ENCODE assay signal across 27 cellular contexts in genomic region chr6:141969201-141969600, GRCh38.
DNase-seq lines count a peak whose midpoint lies in the region; ATAC-seq, FAIRE-seq and TF ChIP-seq lines count a peak whose summit lies in the region.
"Had no signal": no experiment of that assay in that cellular context is flagged by ENCODE, and none has a peak within 500 bp of the region (broad histone marks: within the 10 kb centered on the region; RNA-seq: fewer than 3 reads in every experiment).

No MANE protein-coding gene starts in this region.

- no peaks in the 10 kb centered on the region for H3K36me3 Mint-ChIP-seq in astrocyte (ENCODE audit: low read depth, unreplicated experiment)
- H3K36me3 Mint-ChIP-seq: neural progenitor cell, type B pancreatic cell had no signal

- no peak overlapping the region for H2AFZ ChIP-seq in astrocyte (ENCODE audit: low read depth, low read length)
- H2AFZ ChIP-seq in smooth muscle cell (ENCODE audit: low read depth): no peak overlapping the region
- H2AFZ ChIP-seq: neural progenitor cell had no signal

- DNase-seq in Daoy (ENCODE audit: low read depth) (peak; percentile 25), NCI-H748 (lab: John Stamatoyannopoulos, UW; ENCODE audit: unreplicated experiment) (peak; percentile 59), astrocyte (ENCODE audit: low read depth) (peak; percentile 10), foreskin keratinocyte (peak; percentile 20 to 27), smooth muscle cell (lab: John Stamatoyannopoulos, UW; ENCODE audit: unreplicated experiment) (no peak), H7 (no peak)
- DNase-seq: ACHN; activated CD4-positive, alpha-beta T cell treated with anti-CD3 and anti-CD28 coated beads, Interleukin-2, amount 10 ng/mL, durations not matched to agents 7 days and 5 days; activated naive CD4-positive, alpha-beta T cell treated with anti-CD3 and anti-CD28 coated beads for 36 hours; activated T-cell treated with anti-CD3 and anti-CD28 coated beads, Interleukin-2, amount 50 U/mL, for 72 hours; DMS79; effector memory CD8-positive, alpha-beta T cell; hypothalamus; mesendoderm; MV-4-11; NCI-H187 treated with DMSO at 0.1 percent for 48 hours; right cardiac atrium; RPMI8226; stimulated activated CD4-positive, alpha-beta T cell treated with anti-CD3 and anti-CD28 coated beads, Interleukin-2, amount 100 ng/mL, for 48 hours had no signal

- H3K27me3 ChIP-seq in astrocyte (ENCODE audit: insufficient read depth, low read length): no peaks in the 10 kb centered on the region
- no peaks in the 10 kb centered on the region for H3K27me3 ChIP-seq in foreskin keratinocyte
- H3K27me3 ChIP-seq in smooth muscle cell (ENCODE audit: low read depth): no peaks in the 10 kb centered on the region
- no peaks in the 10 kb centered on the region for H3K27me3 ChIP-seq in H7 (ENCODE audit: control insufficient read depth, insufficient read depth, low read length)
- H3K27me3 ChIP-seq: cardiac muscle cell, neural progenitor cell had no signal

- no peak overlapping the region for H3K4me3 ChIP-seq in astrocyte (ENCODE audit: insufficient read depth, low read depth, low read length)
- H3K4me3 ChIP-seq in smooth muscle cell: no peak overlapping the region
- H3K4me3 ChIP-seq in H7 (ENCODE audit: insufficient read depth, low read depth, low read length): no peak overlapping the region
- H3K4me3 ChIP-seq: cardiac muscle cell, coronary artery, neural progenitor cell, SK-N-MC had no signal

- no peaks in the 10 kb centered on the region for H3K9me3 ChIP-seq in astrocyte (ENCODE audit: insufficient read depth, low read depth, low read length)
- H3K9me3 ChIP-seq in smooth muscle cell (replicated peaks; ENCODE audit: low read depth): no peaks in the 10 kb centered on the region

- FAIRE-seq in astrocyte (lab: Jason Lieb, UNC): no peak

- no peak overlapping the region for H3K27ac Mint-ChIP-seq in astrocyte (ENCODE audit: unreplicated experiment)
- H3K27ac Mint-ChIP-seq: activated CD4-positive, alpha-beta T cell treated with anti-CD3 and anti-CD28 coated beads, Interleukin-2, amount 10 ng/mL, durations not matched to agents 7 days and 5 days; activated naive CD4-positive, alpha-beta T cell treated with anti-CD3 and anti-CD28 coated beads for 36 hours; activated T-cell treated with anti-CD3 and anti-CD28 coated beads, Interleukin-2, amount 50 U/mL, for 72 hours; effector memory CD8-positive, alpha-beta T cell; neural progenitor cell; type B pancreatic cell had no signal

- no peak for TF ChIP-seq CTCF in astrocyte (IDR thresholded peaks at IDR 0.05; ENCODE audit: insufficient read depth, low read depth, low read length)
- no peak for TF ChIP-seq CTCF in foreskin keratinocyte (conservative IDR thresholded peaks at IDR 0.05)
- TF ChIP-seq CTCF in smooth muscle cell (IDR thresholded peaks at IDR 0.05; ENCODE audit: borderline replicate concordance, insufficient read depth, poor library complexity, severe bottlenecking): no peak

- H3K4me1 ChIP-seq in astrocyte (ENCODE audit: insufficient read depth, low read length) (no peaks in the 10 kb centered on the region), foreskin keratinocyte (no peaks in the 10 kb centered on the region), smooth muscle cell (ENCODE audit: low read depth) (no peaks in the 10 kb centered on the region)
- H3K4me1 ChIP-seq: neural progenitor cell had no signal

- ATAC-seq in foreskin keratinocyte (no peak), HG03175 (IDR thresholded peaks at IDR 0.05; ENCODE audit: unreplicated experiment) (no peak), GM19397 (IDR thresholded peaks at IDR 0.05; ENCODE audit: unreplicated experiment) (no peak)
- ATAC-seq: activated T-cell treated with anti-CD3 and anti-CD28 coated beads, Interleukin-2, amount 50 U/mL, for 72 hours; effector memory CD8-positive, alpha-beta T cell; esophagus mucosa; right cardiac atrium had no signal

- H3F3A ChIP-seq in smooth muscle cell (ENCODE audit: low read depth): no peaks in the 10 kb centered on the region

- no peaks in the 10 kb centered on the region for H3K27me3 Mint-ChIP-seq in astrocyte (ENCODE audit: low read depth, unreplicated experiment)
- H3K27me3 Mint-ChIP-seq: activated CD4-positive, alpha-beta T cell treated with anti-CD3 and anti-CD28 coated beads, Interleukin-2, amount 10 ng/mL, durations not matched to agents 7 days and 5 days; type B pancreatic cell had no signal

- H4K20me1 ChIP-seq in astrocyte (ENCODE audit: insufficient read depth, low read length): no peaks in the 10 kb centered on the region
- no peaks in the 10 kb centered on the region for H4K20me1 ChIP-seq in smooth muscle cell (ENCODE audit: low read depth)

- H3K27ac ChIP-seq in astrocyte (ENCODE audit: low read depth, low read length) (no peak overlapping the region), foreskin keratinocyte (no peak overlapping the region), smooth muscle cell (ENCODE audit: low read depth) (no peak overlapping the region)
- H3K27ac ChIP-seq: cardiac muscle cell, coronary artery, neural progenitor cell, SK-N-MC had no signal

- H3K79me2 ChIP-seq in astrocyte (ENCODE audit: insufficient read depth, low read length): no peaks in the 10 kb centered on the region
- H3K79me2 ChIP-seq in smooth muscle cell (ENCODE audit: low read depth): no peaks in the 10 kb centered on the region

- H3K4me2 ChIP-seq in astrocyte (ENCODE audit: low read length) (peak overlapping the region; percentile 5), smooth muscle cell (no peak overlapping the region)
- H3K4me2 ChIP-seq: neural progenitor cell had no signal

- H3K36me3 ChIP-seq in astrocyte (ENCODE audit: insufficient read depth, low read length) (no peaks in the 10 kb centered on the region), smooth muscle cell (ENCODE audit: low read depth) (no peaks in the 10 kb centered on the region), H7 (replicated peaks; ENCODE audit: control insufficient read depth, insufficient read depth, low read length) (no peaks in the 10 kb centered on the region)
- H3K36me3 ChIP-seq: cardiac muscle cell, neural progenitor cell had no signal

- H3K4me3 Mint-ChIP-seq in astrocyte (ENCODE audit: unreplicated experiment): no peak overlapping the region
- H3K4me3 Mint-ChIP-seq: activated CD4-positive, alpha-beta T cell treated with anti-CD3 and anti-CD28 coated beads, Interleukin-2, amount 10 ng/mL, durations not matched to agents 7 days and 5 days; activated naive CD4-positive, alpha-beta T cell treated with anti-CD3 and anti-CD28 coated beads for 36 hours; activated T-cell treated with anti-CD3 and anti-CD28 coated beads, Interleukin-2, amount 50 U/mL, for 72 hours; neural progenitor cell; type B pancreatic cell had no signal

- H3K9ac ChIP-seq in astrocyte (ENCODE audit: low read length) (no peak overlapping the region), smooth muscle cell (ENCODE audit: low read depth) (no peak overlapping the region)
- H3K9ac ChIP-seq: neural progenitor cell had no signal

- WGBS in smooth muscle cell (ENCODE audit: low lambda C conversion rate): 95% methylated on average over 7 of the region's 7 CpGs

- H3K9me3 Mint-ChIP-seq in astrocyte (ENCODE audit: unreplicated experiment): no peaks in the 10 kb centered on the region
- H3K9me3 Mint-ChIP-seq: activated CD4-positive, alpha-beta T cell treated with anti-CD3 and anti-CD28 coated beads, Interleukin-2, amount 10 ng/mL, durations not matched to agents 7 days and 5 days; activated naive CD4-positive, alpha-beta T cell treated with anti-CD3 and anti-CD28 coated beads for 36 hours had no signal

- H3K4me1 Mint-ChIP-seq in astrocyte (ENCODE audit: low read depth, unreplicated experiment): no peaks in the 10 kb centered on the region
- H3K4me1 Mint-ChIP-seq: activated CD4-positive, alpha-beta T cell treated with anti-CD3 and anti-CD28 coated beads, Interleukin-2, amount 10 ng/mL, durations not matched to agents 7 days and 5 days had no signal

Comparison
In these comparisons a context has a peak if more than half of its experiments do, and no peak if none do; other contexts are left out.
1. DNase-seq: peak in Daoy (single experiment), NCI-H748 (single experiment), astrocyte (single experiment) and foreskin keratinocyte (2 of 2); none in smooth muscle cell (single experiment) and H7 (single experiment).